8 cellular contexts compared by ENCODE assay signal in genomic region chr19:2167896-2168618, GRCh38. TPM values are rescaled to one million over a fixed set of nuclear protein-coding genes. Genes with fewer than 3 reads are reported as not detected.
DNase-seq lines count a peak whose midpoint lies in the region; ATAC-seq and TF ChIP-seq lines count a peak whose summit lies in the region.

No MANE protein-coding gene starts in this region.

- peaks cover 1% of the 10 kb centered on the region for H3K27me3 Mint-ChIP-seq in activated T-helper 1 cell treated with anti-CD3 and anti-CD28 coated beads, Interleukin-12 subunit alpha, Interleukin-12 subunit beta, Interleukin-2, Interleukin-4 antibody, amounts not matched to agents 30 ng/mL and 10 ng/mL and 1 ng/mL, durations not matched to agents 14 hours and 24 hours and 36 hours (ENCODE audit: insufficient read depth)

- intact Hi-C loops in activated T-helper 1 cell treated with anti-CD3 and anti-CD28 coated beads, Interleukin-12 subunit alpha, Interleukin-12 subunit beta, Interleukin-2, Interleukin-4 antibody, amounts not matched to agents 30 ng/mL and 10 ng/mL and 1 ng/mL, durations not matched to agents 14 hours and 24 hours and 36 hours (cut with micrococcal nuclease), result loop anchor here (1.0 to 5.0 kb wide), 3 partner anchors 17 to 516 kb away; partner anchors contain the start of genes AP3D1, BTBD2 and TCF3
- intact Hi-C loops in left ventricle myocardium inferior (cut with micrococcal nuclease) (no loop called here), spleen (cut with DNase I; ENCODE audit: low total_unique reads) (loop anchor here (10.0 kb wide), 1 partner anchor 67 kb away; the partner anchor contains the start of genes PLEKHJ1 and SF3A2)

- H3K4me1 Mint-ChIP-seq in activated T-helper 1 cell treated with anti-CD3 and anti-CD28 coated beads, Interleukin-12 subunit alpha, Interleukin-12 subunit beta, Interleukin-2, Interleukin-4 antibody, amounts not matched to agents 30 ng/mL and 10 ng/mL and 1 ng/mL, durations not matched to agents 14 hours and 24 hours and 36 hours (ENCODE audit: low read depth), result peaks cover 53% of the 10 kb centered on the region

- H3K27ac ChIP-seq in left ventricle myocardium inferior (replicated peaks) (peak overlapping the region; percentile 92), spleen (peak overlapping the region; percentile 45 to 96 (median 93))

- H3K9me3 ChIP-seq in left ventricle myocardium inferior (replicated peaks), result no peaks in the 10 kb centered on the region
- no peaks in the 10 kb centered on the region for H3K9me3 ChIP-seq in spleen

- peaks cover 15% of the 10 kb centered on the region for H3K36me3 Mint-ChIP-seq in activated T-helper 1 cell treated with anti-CD3 and anti-CD28 coated beads, Interleukin-12 subunit alpha, Interleukin-12 subunit beta, Interleukin-2, Interleukin-4 antibody, amounts not matched to agents 30 ng/mL and 10 ng/mL and 1 ng/mL, durations not matched to agents 14 hours and 24 hours and 36 hours (ENCODE audit: low read depth)

- H3K4me3 ChIP-seq in left ventricle myocardium inferior (peak overlapping the region; percentile 44), spleen (peak overlapping the region in 6 of 8 donors; percentile 1 to 99 (median 16))

- no peak for DNase-seq in activated T-helper 1 cell treated with anti-CD3 and anti-CD28 coated beads, Interleukin-12 subunit alpha, Interleukin-12 subunit beta, Interleukin-2, Interleukin-4 antibody, amounts not matched to agents 30 ng/mL and 10 ng/mL and 1 ng/mL, durations not matched to agents 14 hours and 24 hours and 36 hours (ENCODE audit: low spot score)
- DNase-seq in left ventricle myocardium inferior, result peak; percentile 81
- peak; percentile 93 for DNase-seq in spleen
- DNase-seq in stimulated activated CD4-positive, alpha-beta T cell treated with anti-CD3 and anti-CD28 coated beads, Interleukin-4, amount 100 ng/mL, for 1 hour, result no peak
- no peak for DNase-seq in NCI-H2171 (lab: John Stamatoyannopoulos, UW)

- TF ChIP-seq CTCF in left ventricle myocardium inferior (IDR thresholded peaks at IDR 0.05; ENCODE audit: borderline replicate concordance), result no peak
- no peak for TF ChIP-seq CTCF in spleen (IDR thresholded peaks at IDR 0.05 in 8 of 11, conservative IDR thresholded peaks at IDR 0.05 in 3 of 11)

- no peaks in the 10 kb centered on the region for H3K9me3 Mint-ChIP-seq in activated T-helper 1 cell treated with anti-CD3 and anti-CD28 coated beads, Interleukin-12 subunit alpha, Interleukin-12 subunit beta, Interleukin-2, Interleukin-4 antibody, amounts not matched to agents 30 ng/mL and 10 ng/mL and 1 ng/mL, durations not matched to agents 14 hours and 24 hours and 36 hours

- H3K4me1 ChIP-seq in left ventricle myocardium inferior (peaks cover 94% of the 10 kb centered on the region), spleen (peaks cover 69 to 94% (median 89%) of the 10 kb centered on the region in 6 donors)

- H3K27ac Mint-ChIP-seq in activated T-helper 1 cell treated with anti-CD3 and anti-CD28 coated beads, Interleukin-12 subunit alpha, Interleukin-12 subunit beta, Interleukin-2, Interleukin-4 antibody, amounts not matched to agents 30 ng/mL and 10 ng/mL and 1 ng/mL, durations not matched to agents 14 hours and 24 hours and 36 hours, result peak overlapping the region; percentile 87

- no peak for TF ChIP-seq POLR2A in spleen (IDR thresholded peaks at IDR 0.05)

- WGBS in spleen, 5 donors, result 19 to 43% (median 24%) methylated on average over 16 of the region's 16 CpGs

- H3K36me3 ChIP-seq in left ventricle myocardium inferior, result no peaks in the 10 kb centered on the region
- H3K36me3 ChIP-seq in spleen, result peaks cover 0 to 2% (median 0%) of the 10 kb centered on the region in 6 donors

- peak; percentile 29 for ATAC-seq in GM18517 (IDR thresholded peaks at IDR 0.05; ENCODE audit: unreplicated experiment)
- ATAC-seq in HG03571 (IDR thresholded peaks at IDR 0.05; ENCODE audit: unreplicated experiment), result peak; percentile 27
- ATAC-seq in HG03469 (IDR thresholded peaks at IDR 0.05; ENCODE audit: unreplicated experiment), result no peak

- H3K27me3 ChIP-seq in left ventricle myocardium inferior (ENCODE audit: low read depth) (no peaks in the 10 kb centered on the region), spleen (replicated peaks in 1 of 7) (no peaks in the 10 kb centered on the region)

- peak overlapping the region; percentile 81 for H3K4me3 Mint-ChIP-seq in activated T-helper 1 cell treated with anti-CD3 and anti-CD28 coated beads, Interleukin-12 subunit alpha, Interleukin-12 subunit beta, Interleukin-2, Interleukin-4 antibody, amounts not matched to agents 30 ng/mL and 10 ng/mL and 1 ng/mL, durations not matched to agents 14 hours and 24 hours and 36 hours

RNA-seq across cellular contexts. Expression of gene DOT1L, which starts 4.3 kb away (rescaled TPM):
- 119 and 128 TPM in 2 replicates for total RNA-seq in activated T-helper 1 cell treated with anti-CD3 and anti-CD28 coated beads, Interleukin-12 subunit alpha, Interleukin-12 subunit beta, Interleukin-2, Interleukin-4 antibody, amounts not matched to agents 30 ng/mL and 10 ng/mL and 1 ng/mL, durations not matched to agents 14 hours and 24 hours and 36 hours
- 8.4 TPM for total RNA-seq in left ventricle myocardium inferior
- total RNA-seq in spleen, result 10 to 100 TPM; 19.5 to 53.2 (median 36.4) TPM
- polyA plus RNA-seq in spleen, result 10 to 100 TPM in 1 of 3 donors, 1 to 10 TPM in 2; 3.9 to 20.8 (median 7.5) TPM

RNA-seq across cellular contexts. Expression of gene AP3D1, which starts 16.7 kb away (rescaled TPM):
- total RNA-seq in activated T-helper 1 cell treated with anti-CD3 and anti-CD28 coated beads, Interleukin-12 subunit alpha, Interleukin-12 subunit beta, Interleukin-2, Interleukin-4 antibody, amounts not matched to agents 30 ng/mL and 10 ng/mL and 1 ng/mL, durations not matched to agents 14 hours and 24 hours and 36 hours, result 120 and 124 TPM in 2 replicates
- 75.4 TPM for total RNA-seq in left ventricle myocardium inferior
- 100 to 1,000 TPM in 4 of 7 donors, 10 to 100 TPM in 3; 89.3 to 112 (median 100) TPM for total RNA-seq in spleen
- polyA plus RNA-seq in spleen, result 10 to 100 TPM; 32.8 to 80.1 (median 43.2) TPM

Comparison
In these comparisons a context has a peak if more than half of its experiments do, and no peak if none do; other contexts are left out.
1. DNase-seq: peak in left ventricle myocardium inferior (single experiment) and spleen (single experiment); none in activated T-helper 1 cell treated with anti-CD3 and anti-CD28 coated beads, Interleukin-12 subunit alpha, Interleukin-12 subunit beta, Interleukin-2, Interleukin-4 antibody, amounts not matched to agents 30 ng/mL and 10 ng/mL and 1 ng/mL, durations not matched to agents 14 hours and 24 hours and 36 hours (single experiment), stimulated activated CD4-positive, alpha-beta T cell treated with anti-CD3 and anti-CD28 coated beads, Interleukin-4, amount 100 ng/mL, for 1 hour (single experiment) and NCI-H2171 (single experiment).